8 cellular contexts compared by ENCODE assay signal in genomic region chr13:28819748-28820098, GRCh38.
DNase-seq lines count a peak whose midpoint lies in the region; ATAC-seq and TF ChIP-seq lines count a peak whose summit lies in the region.

No MANE protein-coding gene starts in this region.

- H3K4me3 ChIP-seq in astrocyte of the spinal cord (ENCODE audit: low read depth, low read length) = no peak overlapping the region
- H3K4me3 ChIP-seq in iPS-18c (ENCODE audit: insufficient read depth, low read depth, low read length) = peak overlapping the region; percentile 48; the same call in 1 of the 2 replicates

- TF ChIP-seq CTCF in astrocyte of the spinal cord (IDR thresholded peaks at IDR 0.05; ENCODE audit: low read depth, low read length) = peak; percentile 20

- peak; percentile 72 for ATAC-seq in GM18502 (IDR thresholded peaks at IDR 0.05; ENCODE audit: poor library complexity, unreplicated experiment)
- ATAC-seq in HG03280 (IDR thresholded peaks at IDR 0.05; ENCODE audit: unreplicated experiment) = peak; percentile 65
- ATAC-seq in SK-N-SH treated with all-trans-retinoic acid at 6 μM for 48 hours = peak; percentile 67
- no peak for ATAC-seq in HG02970 (IDR thresholded peaks at IDR 0.05; ENCODE audit: low FRiP score, unreplicated experiment)

- H3K9me3 ChIP-seq in iPS-18c (ENCODE audit: control insufficient read depth, insufficient read depth, low read length) = peaks cover 6% of the 10 kb centered on the region

- in situ Hi-C loops in astrocyte of the spinal cord (cut with HindIII; ENCODE audit: low sequenced_read_pairs) = no loop called here

- DNase-seq in astrocyte of the spinal cord (ENCODE audit: low read depth, low spot score) (no peak), HCEC 1CT (no peak)
- peak; percentile 10 for DNase-seq in stimulated activated CD4-positive, alpha-beta T cell treated with anti-CD3 and anti-CD28 coated beads, Interleukin-2, amount 100 ng/mL, for 4 hours (ENCODE audit: low read depth)

TF ChIP-seq in SK-N-SH treated with all-trans-retinoic acid at 6 μM for 48 hours, 23 proteins besides CTCF, POLR2A, EP300 and RAD21:
- TF ChIP-seq ZFP3 (CRISPR knock-in tag; IDR thresholded peaks at IDR 0.05) = no peak
- no peak for TF ChIP-seq ZNF565 (CRISPR knock-in tag; conservative IDR thresholded peaks at IDR 0.05; ENCODE audit: low read depth)
TF ChIP-seq in SK-N-SH treated with all-trans-retinoic acid at 6 μM for 48 hours: peak in this region for 0.
